In genomic region chr11:35715649-35716048, GRCh38 we compare ENCODE assay signal across 17 cellular contexts. TPM values are rescaled to one million over a fixed set of nuclear protein-coding genes. Genes with fewer than 3 reads are reported as not detected.
DNase-seq lines count a peak whose midpoint lies in the region; ATAC-seq, FAIRE-seq and TF ChIP-seq lines count a peak whose summit lies in the region.
"Had no signal": no experiment of that assay in that cellular context is flagged by ENCODE, and none has a peak within 500 bp of the region (broad histone marks: within the 10 kb centered on the region; RNA-seq: fewer than 3 reads in every experiment).

No MANE protein-coding gene starts in this region.

- H3K4me2 ChIP-seq in GM12878 (ENCODE audit: control insufficient read depth, insufficient read depth): no peak overlapping the region
- H3K4me2 ChIP-seq in neural cell (ENCODE audit: low read length): peak overlapping the region; percentile 69

- H3K27me3 ChIP-seq in CD8-positive, alpha-beta T cell (ENCODE audit: insufficient read depth, low read length): no peaks in the 10 kb centered on the region
- no peaks in the 10 kb centered on the region for H3K27me3 ChIP-seq in GM12878 (replicated peaks in 1 of 2; ENCODE audit: control insufficient read depth in 2 of 2, insufficient read depth in 2 of 2, low read length in 1 of 2)
- no peaks in the 10 kb centered on the region for H3K27me3 ChIP-seq in neural cell (ENCODE audit: insufficient read depth, low read depth, low read length)

- SMC1A ChIA-PET in GM12878 (lab: Charles Lee; ENCODE audit: uncharacterized antibody, unreplicated experiment): interaction anchor here (1.0 to 1.4 kb wide), 4 partner anchors 15 to 106 kb away, joined by 3 to 6 read pairs (median 4); no protein-coding TSS in a partner anchor

- no peak overlapping the region for H3K9ac ChIP-seq in GM12878 (ENCODE audit: control insufficient read depth, insufficient read depth, low read length)
- peak overlapping the region; percentile 40 for H3K9ac ChIP-seq in neural cell (ENCODE audit: low read length)

- no peaks in the 10 kb centered on the region for H3K9me3 ChIP-seq in CD8-positive, alpha-beta T cell (ENCODE audit: low read length)
- H3K9me3 ChIP-seq in GM12878 (replicated peaks; ENCODE audit: control insufficient read depth, insufficient read depth, low read length): no peaks in the 10 kb centered on the region; the same call in 2 of the 3 replicates
- no peaks in the 10 kb centered on the region for H3K9me3 ChIP-seq in neural cell (ENCODE audit: low read length)

- FAIRE-seq in GM19239 (lab: Jason Lieb, UNC) (peak; percentile 65), GM12878 (lab: Jason Lieb, UNC) (no peak)
- FAIRE-seq: H1, RCC 7860 had no signal

- H3K4me3 Mint-ChIP-seq in CD8-positive, alpha-beta T cell: no peak overlapping the region

- H3K27ac Mint-ChIP-seq in CD8-positive, alpha-beta T cell: peak overlapping the region; percentile 18

- H3K79me2 ChIP-seq in GM12878 (ENCODE audit: control insufficient read depth, insufficient read depth, low read length) (peaks cover 6% of the 10 kb centered on the region), neural cell (replicated peaks; ENCODE audit: insufficient read depth, low read length) (peaks cover 19% of the 10 kb centered on the region)

- H3K36me3 ChIP-seq in CD8-positive, alpha-beta T cell (ENCODE audit: insufficient read depth, low read length): no peaks in the 10 kb centered on the region
- H3K36me3 ChIP-seq in GM12878 (ENCODE audit: control insufficient read depth in 2 of 2, insufficient read depth in 2 of 2, low read length in 1 of 2): no peaks in the 10 kb centered on the region
- no peaks in the 10 kb centered on the region for H3K36me3 ChIP-seq in neural cell (ENCODE audit: insufficient read depth, low read length)

- H3K36me3 Mint-ChIP-seq in CD8-positive, alpha-beta T cell: peaks cover 6% of the 10 kb centered on the region

- 22% methylated on average over 2 of the region's 2 CpGs for WGBS in GM12878 (ENCODE audit: insufficient coverage, insufficient replicate concordance, low lambda C conversion rate, missing lambda C conversion rate)

- intact Hi-C loops in CD8-positive, alpha-beta T cell (cut with DNase I, micrococcal nuclease): no loop called here
- intact Hi-C loops in GM12878 (cut with micrococcal nuclease; ENCODE audit: unreplicated experiment): loop anchor here (1.0 to 10.0 kb wide), 3 partner anchors 99 to 357 kb away; no protein-coding TSS in a partner anchor

- no peaks in the 10 kb centered on the region for H3F3A ChIP-seq in neural cell (ENCODE audit: insufficient read depth, low read length, poor library complexity, severe bottlenecking)

- TF ChIP-seq POLR2A in GM12878 (IDR thresholded peaks at IDR 0.05; ENCODE audit: low read depth, low read length): no peak

- no peak overlapping the region for H3K27ac ChIP-seq in CD8-positive, alpha-beta T cell (ENCODE audit: low read depth, low read length)
- H3K27ac ChIP-seq in GM12878 (ENCODE audit: control insufficient read depth, insufficient read depth): no peak overlapping the region
- peak overlapping the region; percentile 76 for H3K27ac ChIP-seq in neural cell (ENCODE audit: low read length)

- H3K4me3 ChIP-seq in CD8-positive, alpha-beta T cell (ENCODE audit: low read depth, low read length): no peak overlapping the region
- H3K4me3 ChIP-seq in GM12878: no peak overlapping the region
- peak overlapping the region; percentile 46 for H3K4me3 ChIP-seq in neural cell (ENCODE audit: low read length)

- DNase-seq in CD8-positive, alpha-beta T cell: no peak
- DNase-seq in GM19239 (ENCODE audit: insufficient read length, low spot score) (no peak), GM12878 (ENCODE audit: low read depth, low spot score) (no peak), nucleus accumbens (lab: John Stamatoyannopoulos, UW) (no peak)
- DNase-seq: Karpas-422, MM.1S, NCI-H1417 treated with DMSO at 0.1 percent for 48 hours, NCI-H2029, NCI-H2171 treated with DMSO at 0.1 percent for 48 hours, NCI-H510A, NCI-H82, SHP77 had no signal

- TF ChIP-seq CTCF in CD8-positive, alpha-beta T cell (IDR thresholded peaks at IDR 0.05): no peak
- no peak for TF ChIP-seq CTCF in GM12878 (IDR thresholded peaks at IDR 0.05 in 2 of 3, conservative IDR thresholded peaks at IDR 0.05 in 1 of 3; ENCODE audit: control insufficient read depth in 2 of 3, extremely low read depth in 1 of 3, insufficient read depth in 1 of 3, low read depth in 3 of 3, low read length in 3 of 3)
- TF ChIP-seq CTCF in neural cell (IDR thresholded peaks at IDR 0.05; ENCODE audit: poor library complexity, severe bottlenecking): no peak

- POLR2A ChIA-PET in CD8-positive, alpha-beta T cell (lab: Charles Lee): no interaction called here
- POLR2A ChIA-PET in GM12878 (lab: Charles Lee): no interaction called here

- TF ChIP-seq EP300 in GM12878 (IDR thresholded peaks at IDR 0.05; ENCODE audit: borderline replicate concordance in 1 of 2, control insufficient read depth in 1 of 2, low read depth in 2 of 2, low read length in 2 of 2) (no peak), neural cell (conservative IDR thresholded peaks at IDR 0.05; ENCODE audit: poor library complexity, severe bottlenecking) (no peak)

- H3K9me3 Mint-ChIP-seq in CD8-positive, alpha-beta T cell: peaks cover 5% of the 10 kb centered on the region

- H3K4me1 Mint-ChIP-seq in CD8-positive, alpha-beta T cell (ENCODE audit: low read depth): peaks cover 62% of the 10 kb centered on the region

- TF ChIP-seq RAD21 in GM12878 (IDR thresholded peaks at IDR 0.05; ENCODE audit: insufficient read depth, low read depth, low read length) (no peak), neural cell (conservative IDR thresholded peaks at IDR 0.05) (no peak)

- in situ Hi-C loops in GM12878 (cut with MboI): no loop called here

- no peaks in the 10 kb centered on the region for H4K20me1 ChIP-seq in GM12878 (ENCODE audit: control insufficient read depth, insufficient read depth)
- no peaks in the 10 kb centered on the region for H4K20me1 ChIP-seq in neural cell (ENCODE audit: insufficient read depth)

- RAD21 ChIA-PET in GM12878 (lab: Charles Lee; ENCODE audit: unreplicated experiment): interaction anchor here (1.6 kb wide), 2 partner anchors 70 to 106 kb away, joined by 5 to 9 read pairs; no protein-coding TSS in a partner anchor

- H3K4me1 ChIP-seq in CD8-positive, alpha-beta T cell (ENCODE audit: insufficient read depth, low read length): no peaks in the 10 kb centered on the region
- peaks cover 8% of the 10 kb centered on the region; the same call in 1 of the 2 replicates for H3K4me1 ChIP-seq in GM12878 (ENCODE audit: control insufficient read depth, insufficient read depth, low read length)

- H3K9me2 ChIP-seq in neural cell (ENCODE audit: insufficient read depth, low read length): no peaks in the 10 kb centered on the region

- CTCF ChIA-PET in CD8-positive, alpha-beta T cell (lab: Charles Lee): no interaction called here
- CTCF ChIA-PET in GM12878 (lab: Yijun Ruan, JAX): interaction anchor here (1.0 to 1.2 kb wide), 3 partner anchors 9 to 106 kb away, joined by 3 to 6 read pairs (median 5); no protein-coding TSS in a partner anchor

- BruUV-seq in GM12878 (replicated peaks; lab: Mats Ljungman, UMichigan): no TSS peak

- no peak for ATAC-seq in CD8-positive, alpha-beta T cell
- peak; percentile 8 for ATAC-seq in GM12878
- no peak for ATAC-seq in HG02938 (IDR thresholded peaks at IDR 0.05; ENCODE audit: unreplicated experiment)
- no peak for ATAC-seq in HG03196 (IDR thresholded peaks at IDR 0.05; ENCODE audit: unreplicated experiment)

- H3K27me3 Mint-ChIP-seq in CD8-positive, alpha-beta T cell (ENCODE audit: low read depth): no peaks in the 10 kb centered on the region

- no peak overlapping the region for H2AFZ ChIP-seq in GM12878 (ENCODE audit: control insufficient read depth, low read depth, low read length)
- H2AFZ ChIP-seq in neural cell (ENCODE audit: low read depth, low read length): no peak overlapping the region

TF ChIP-seq in GM12878, 131 proteins besides CTCF, POLR2A, EP300 and RAD21 (continues in another document):
- no peak for TF ChIP-seq MXI1 (IDR thresholded peaks at IDR 0.05; ENCODE audit: low read depth, low read length)
- TF ChIP-seq ETV6 (conservative IDR thresholded peaks at IDR 0.05 in 1 of 2, IDR thresholded peaks at IDR 0.05 in 1 of 2; ENCODE audit: borderline replicate concordance in 1 of 2, low read depth in 1 of 2): peak in 1 of 2 experiments; percentile 62; a peak in 2 of 4 replicates

TF ChIP-seq in neural cell, 6 proteins besides CTCF, POLR2A, EP300 and RAD21 (continues in another document):
- TF ChIP-seq MXI1 (conservative IDR thresholded peaks at IDR 0.05; ENCODE audit: poor library complexity, severe bottlenecking) (no peak), SMC3 (conservative IDR thresholded peaks at IDR 0.05; ENCODE audit: poor library complexity) (no peak), POLR2AphosphoS5 (IDR thresholded peaks at IDR 0.05) (no peak)

RNA-seq across cellular contexts. Expression of gene TRIM44, which starts 53.1 kb away (rescaled TPM):
- total RNA-seq in CD8-positive, alpha-beta T cell: 10 to 100 TPM; 25.7 to 29.5 TPM
- total RNA-seq in GM12878 (2013; cell fraction: nucleolus; rRNA removed): 41.8 and 42.1 TPM in 2 replicates
- total RNA-seq in GM12878 (2014; rRNA removed) (17.8 and 18.6 TPM in 2 replicates), GM12878 (2014; rRNA removed; fragmentation: Illumina TruSeq; extraction: Trizol) (17.4 and 17.5 TPM in 2 replicates), GM12878 (2021) (51.2 and 54.5 TPM in 2 replicates)
- polyA plus RNA-seq in GM12878 (2011; ENCODE audit: low read depth): 10.2 TPM
- polyA plus RNA-seq in GM12878 (2011; rRNA removed) (86.4 and 93.0 TPM in 2 replicates), GM12878 (2014; fragmentation: Illumina TruSeq; extraction: Trizol) (53.0 and 61.9 TPM in 2 replicates), GM12878 (2014; fragmentation: Nextera tagmentation; extraction: Ambion mirVana) (1 to 10 TPM; 6.7 to 8.9 TPM), GM12878 (2014; rRNA removed) (25.8 and 27.1 TPM in 2 replicates), GM12878 (2016; fragmentation: Nextera tagmentation; extraction: Ambion mirVana) (10 to 100 TPM; 29.4 to 40.1 TPM), neural cell (14.9 and 17.1 TPM in 2 replicates)
- 55.2 and 67.9 TPM in 2 replicates for polyA plus RNA-seq in GM12878 (2011; cell fraction: cytosol; rRNA removed)
- 112 and 116 TPM in 2 replicates for polyA plus RNA-seq in GM12878 (2011; cell fraction: nucleus; rRNA removed)
- polyA plus RNA-seq in GM12878 (2012): 16.1 and 27.8 TPM in 2 replicates
- polyA minus RNA-seq in GM12878 (2011; rRNA and poly(A)+ RNA removed): 82.1 and 117 TPM in 2 replicates
- polyA minus RNA-seq in GM12878 (2011; cell fraction: cytosol; rRNA and poly(A)+ RNA removed): 22.2 and 23.4 TPM in 2 replicates
- 10.6 and 15.8 TPM in 2 replicates for polyA minus RNA-seq in GM12878 (2011; cell fraction: nucleus; rRNA and poly(A)+ RNA removed)
- polyA minus RNA-seq in neural cell: 21.4 and 26.7 TPM in 2 replicates
